ENCODE assay signal across 17 cellular contexts in genomic region chr9:92709240-92709639, GRCh38. TPM values are rescaled to one million over a fixed set of nuclear protein-coding genes. Genes with fewer than 3 reads are reported as not detected.
A peak's percentile ranks its signal among the peaks of the same experiment; 100 is the strongest.
DNase-seq lines count a peak whose midpoint lies in the region; ATAC-seq and TF ChIP-seq lines count a peak whose summit lies in the region.
"Had no signal": no experiment of that assay in that cellular context is flagged by ENCODE, and none has a peak within 500 bp of the region (broad histone marks: within the 10 kb centered on the region; RNA-seq: fewer than 3 reads in every experiment).

No MANE protein-coding gene starts in this region.

- H3K9me3 ChIP-seq in RWPE2 (ENCODE audit: severe bottlenecking), result no peaks in the 10 kb centered on the region
- H3K9me3 ChIP-seq: BE2C had no signal

- H3K36me3 ChIP-seq in RWPE2 (ENCODE audit: low read depth), result peaks cover 32% of the 10 kb centered on the region

- ATAC-seq in RWPE2 (ENCODE audit: low read depth) (peak; percentile 36; the same call in 2 of the 3 replicates), esophagus mucosa (peak; percentile 70), HG03280 (IDR thresholded peaks at IDR 0.05; ENCODE audit: unreplicated experiment) (no peak)
- ATAC-seq: CD8-positive, alpha-beta T cell had no signal

- H3K4me1 ChIP-seq in RWPE2 (ENCODE audit: insufficient read depth, poor library complexity, severe bottlenecking), result peaks cover 7% of the 10 kb centered on the region
- H3K4me1 ChIP-seq: BE2C had no signal

- H3K27ac ChIP-seq in RWPE2 (ENCODE audit: poor library complexity, severe bottlenecking), result no peak overlapping the region
- peak overlapping the region in 12 of 21 experiments; percentile 8 to 88 (median 51) for H3K27ac ChIP-seq in skin epidermis
- H3K27ac ChIP-seq in dorsolateral prefrontal cortex, result no peak overlapping the region
- H3K27ac ChIP-seq: PC-9 had no signal

- intact Hi-C loops in dorsolateral prefrontal cortex (cut with DNase I), result no loop called here

- H3K27me3 ChIP-seq in RWPE2 (ENCODE audit: insufficient read depth, poor library complexity, severe bottlenecking) (no peaks in the 10 kb centered on the region), dorsolateral prefrontal cortex (no peaks in the 10 kb centered on the region)
- H3K27me3 ChIP-seq: BE2C had no signal

- H3K4me3 ChIP-seq in RWPE2 (ENCODE audit: severe bottlenecking), result no peak overlapping the region
- no peak overlapping the region for H3K4me3 ChIP-seq in skin epidermis
- no peak overlapping the region for H3K4me3 ChIP-seq in dorsolateral prefrontal cortex
- H3K4me3 ChIP-seq: PC-9 had no signal

- DNase-seq in EH (ENCODE audit: low read depth) (peak; percentile 9), RWPE2 (ENCODE audit: low spot score) (no peak), dorsolateral prefrontal cortex (no peak), NCI-H82 treated with DMSO at 0.1 percent for 48 hours (lab: John Stamatoyannopoulos, UW; ENCODE audit: unreplicated experiment) (no peak)
- DNase-seq: BE2C; CD8-positive, alpha-beta T cell; DMS79 treated with DMSO at 0.1 percent for 48 hours; HFFc6; MM.1S; NCI-H1092 treated with DMSO at 0.1 percent for 48 hours; NCI-H1694; NCI-H510A treated with DMSO at 0.1 percent for 48 hours; NCI-H82; PC-9 had no signal

- TF ChIP-seq CTCF in RWPE2 (IDR thresholded peaks at IDR 0.05; ENCODE audit: poor library complexity, severe bottlenecking) (no peak), dorsolateral prefrontal cortex (IDR thresholded peaks at IDR 0.05 in 54 of 56, conservative IDR thresholded peaks at IDR 0.05 in 2 of 56; ENCODE audit: low read depth in 1 of 56, partially characterized antibody in 56 of 56) (no peak)

RNA-seq across cellular contexts. Expression of gene IPPK, which starts 39.3 kb away (rescaled TPM):
- 37.6 TPM for total RNA-seq in esophagus mucosa
- 10 to 100 TPM; 10.7 to 26.7 (median 16.0) TPM for total RNA-seq in dorsolateral prefrontal cortex

RNA-seq across cellular contexts. Expression of gene BICD2, which starts 55.4 kb away (rescaled TPM):
- total RNA-seq in esophagus mucosa, result 63.7 TPM
- 10 to 100 TPM; 26.3 to 38.7 (median 32.4) TPM for total RNA-seq in dorsolateral prefrontal cortex

Comparison
In these comparisons a context has a peak if more than half of its experiments do, and no peak if none do; other contexts are left out.
1. H3K27ac ChIP-seq: peak in skin epidermis (12 of 21); none in RWPE2 (single experiment) and dorsolateral prefrontal cortex (0 of 59).